ENCODE assay signal across 1 cellular context in the genomic region with DNA sequence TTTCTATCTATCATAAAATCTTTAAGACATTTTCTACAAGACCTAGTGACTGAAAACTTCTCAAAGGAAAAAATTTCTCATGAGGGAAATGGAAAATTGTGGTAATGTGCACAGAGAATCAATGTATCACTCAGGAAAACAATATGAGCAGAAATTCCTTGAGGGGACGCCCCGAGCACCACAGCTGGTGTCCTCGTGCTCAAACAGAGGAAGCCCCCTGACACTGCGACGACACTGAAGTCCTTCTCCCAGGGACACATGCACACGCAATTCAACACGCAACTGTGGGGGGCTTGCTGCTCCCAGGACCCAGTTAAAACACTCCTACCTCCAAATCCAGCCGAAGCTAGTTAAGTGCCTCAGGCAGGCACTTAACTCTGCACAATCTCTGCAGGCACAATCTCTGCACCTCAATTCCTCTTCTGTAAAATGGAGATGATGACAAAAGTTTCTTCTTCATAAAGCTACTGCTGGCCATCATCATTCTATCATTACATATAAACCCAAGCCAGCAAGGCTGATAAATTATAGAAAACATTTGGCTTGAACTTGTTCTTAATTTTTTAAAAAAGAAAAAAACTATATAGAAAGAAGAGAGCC.
A peak's percentile ranks its signal among the peaks of the same experiment; 100 is the strongest.
TF ChIP-seq lines count a peak whose summit lies in the region.

No MANE protein-coding gene starts in this region.

TF ChIP-seq in K562, 482 proteins besides CTCF, POLR2A, EP300 and RAD21:
- TF ChIP-seq KLF16 (IDR thresholded peaks at IDR 0.05) (no peak), FOXJ3 (CRISPR knock-in tag; IDR thresholded peaks at IDR 0.05) (no peak), KHSRP (IDR thresholded peaks at IDR 0.05) (no peak), KDM4B (IDR thresholded peaks at IDR 0.05; ENCODE audit: borderline replicate concordance in 2 of 2, low read depth in 1 of 2) (no peak), ILK (tag; IDR thresholded peaks at IDR 0.05; ENCODE audit: borderline replicate concordance, low read depth) (no peak), PHF21A (IDR thresholded peaks at IDR 0.05; ENCODE audit: borderline replicate concordance, low read depth) (peak; percentile 68; the same call in 1 of the 2 replicates), ZEB2 (IDR thresholded peaks at IDR 0.05) (no peak), CREB1 (IDR thresholded peaks at IDR 0.05) (no peak), CREB1 (CRISPR knock-in tag; IDR thresholded peaks at IDR 0.05) (no peak), CSDE1 (IDR thresholded peaks at IDR 0.05) (no peak), ZNF785 (CRISPR knock-in tag; IDR thresholded peaks at IDR 0.05) (no peak), ZNF551 (CRISPR knock-in tag; IDR thresholded peaks at IDR 0.05) (no peak), KDM1A (IDR thresholded peaks at IDR 0.05) (peak; percentile 80 to 86), TCF7L2 (IDR thresholded peaks at IDR 0.05; ENCODE audit: low read depth, low read length) (no peak), KDM5B (IDR thresholded peaks at IDR 0.05; ENCODE audit: insufficient replicate concordance, low read depth, low read length) (no peak), ZBTB26 (CRISPR knock-in tag; IDR thresholded peaks at IDR 0.05) (no peak), SIN3A (IDR thresholded peaks at IDR 0.05; ENCODE audit: borderline replicate concordance in 2 of 2, control insufficient read depth in 1 of 2, low read depth in 2 of 2, low read length in 2 of 2) (no peak), BCL6 (CRISPR knock-in tag; IDR thresholded peaks at IDR 0.05) (no peak), ZNF436 (CRISPR knock-in tag; IDR thresholded peaks at IDR 0.05) (no peak), RCOR1 (IDR thresholded peaks at IDR 0.05; ENCODE audit: borderline replicate concordance in 1 of 2, low read depth in 2 of 2, low read length in 2 of 2) (0 out of 4 replicates have a peak, but pooled peaks of 1 of the 2 experiments have one; percentile 32)
- TF ChIP-seq, protein P1, sequence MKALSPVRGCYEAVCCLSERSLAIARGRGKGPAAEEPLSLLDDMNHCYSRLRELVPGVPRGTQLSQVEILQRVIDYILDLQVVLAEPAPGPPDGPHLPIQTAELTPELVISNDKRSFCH (CRISPR knock-in tag; IDR thresholded peaks at IDR 0.05) = no peak
- TF ChIP-seq, protein P1 (tag; IDR thresholded peaks at IDR 0.05) = no peak
- TF ChIP-seq, protein P2, sequence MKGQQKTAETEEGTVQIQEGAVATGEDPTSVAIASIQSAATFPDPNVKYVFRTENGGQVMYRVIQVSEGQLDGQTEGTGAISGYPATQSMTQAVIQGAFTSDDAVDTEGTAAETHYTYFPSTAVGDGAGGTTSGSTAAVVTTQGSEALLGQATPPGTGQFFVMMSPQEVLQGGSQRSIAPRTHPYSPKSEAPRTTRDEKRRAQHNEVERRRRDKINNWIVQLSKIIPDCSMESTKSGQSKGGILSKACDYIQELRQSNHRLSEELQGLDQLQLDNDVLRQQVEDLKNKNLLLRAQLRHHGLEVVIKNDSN (CRISPR knock-in tag; IDR thresholded peaks at IDR 0.05) = no peak
